Comparison of ENCODE assay signal across 1 cellular context in the genomic region with DNA sequence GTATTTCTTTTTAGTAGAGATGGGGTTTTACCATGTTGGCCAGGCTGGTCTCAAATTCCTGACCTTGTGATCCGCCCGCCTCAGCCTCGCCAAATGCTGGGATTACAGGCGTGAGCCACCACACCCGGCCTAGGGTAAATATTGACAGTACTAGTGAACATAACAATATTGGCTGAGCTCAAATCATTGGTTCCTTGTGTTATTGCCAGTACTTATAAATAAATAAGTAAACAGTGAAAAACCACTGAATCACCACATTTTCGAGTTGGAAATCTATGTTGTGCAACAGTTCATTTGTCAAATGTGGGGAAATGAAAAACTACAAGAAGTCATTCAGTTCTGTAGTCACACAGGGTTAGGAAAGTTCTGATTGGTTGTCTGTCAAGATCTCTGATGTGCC.
TF ChIP-seq lines count a peak whose summit lies in the region.

No MANE protein-coding gene starts in this region.

TF ChIP-seq in IMR-90, 13 proteins besides CTCF, POLR2A, EP300 and RAD21 (continued from another document):
- no peak for TF ChIP-seq BHLHE40 (IDR thresholded peaks at IDR 0.05; ENCODE audit: low read depth, low read length)
